8 cellular contexts compared by ENCODE assay signal in genomic region chr18:34492652-34493051, GRCh38.
DNase-seq lines count a peak whose midpoint lies in the region; ATAC-seq and TF ChIP-seq lines count a peak whose summit lies in the region.

No MANE protein-coding gene starts in this region.

- no peak overlapping the region for H2BK5ac ChIP-seq in mesendoderm (ENCODE audit: low read length)

- no peak overlapping the region for H2BK120ac ChIP-seq in mesendoderm (ENCODE audit: low read depth, low read length)

- intact Hi-C loops in A673 (cut with micrococcal nuclease; ENCODE audit: unreplicated experiment): no loop called here

- peaks cover 14% of the 10 kb centered on the region for H3K79me2 ChIP-seq in mesendoderm (ENCODE audit: control insufficient read depth, insufficient read depth, low read length)

- in situ Hi-C loops in astrocyte of the cerebellum (cut with HindIII; ENCODE audit: low sequenced_read_pairs): no loop called here

- H3K79me1 ChIP-seq in mesendoderm (ENCODE audit: low read length): no peaks in the 10 kb centered on the region

- H3K4ac ChIP-seq in mesendoderm (ENCODE audit: low read depth, low read length): no peak overlapping the region

- no peak overlapping the region for H2AK5ac ChIP-seq in mesendoderm (ENCODE audit: low read length)

- no TSS peak for BruUV-seq in A673 (replicated peaks; lab: Mats Ljungman, UMichigan)

- ATAC-seq in HG03439 (IDR thresholded peaks at IDR 0.05; ENCODE audit: unreplicated experiment) (no peak), GM19467 (IDR thresholded peaks at IDR 0.05; ENCODE audit: unreplicated experiment) (no peak), GM18873 (IDR thresholded peaks at IDR 0.05; ENCODE audit: low FRiP score, unreplicated experiment) (no peak)

- H3K27me3 ChIP-seq in A673 (replicated peaks; ENCODE audit: insufficient read depth, low read depth, low read length, poor library complexity): peaks cover 73% of the 10 kb centered on the region
- H3K27me3 ChIP-seq in mesendoderm (ENCODE audit: insufficient read depth, low read length, poor library complexity): no peaks in the 10 kb centered on the region

- no peak overlapping the region for H3K56ac ChIP-seq in mesendoderm (ENCODE audit: low read length)

- no peak overlapping the region for H4K8ac ChIP-seq in mesendoderm (ENCODE audit: low read depth, low read length)

- H3K9me3 ChIP-seq in A673 (ENCODE audit: low read depth, low read length, poor library complexity, severe bottlenecking): no peaks in the 10 kb centered on the region

- TF ChIP-seq CTCF in A673 (conservative IDR thresholded peaks at IDR 0.05; ENCODE audit: low read depth, low read length): no peak
- no peak for TF ChIP-seq CTCF in astrocyte of the cerebellum (IDR thresholded peaks at IDR 0.05; ENCODE audit: low read depth, low read length, missing control alignments)

- no peak overlapping the region for H3K18ac ChIP-seq in mesendoderm (ENCODE audit: low read length)

- H3K4me1 ChIP-seq in A673 (ENCODE audit: insufficient read depth, low read length, poor library complexity, severe bottlenecking): no peaks in the 10 kb centered on the region
- H3K4me1 ChIP-seq in mesendoderm (ENCODE audit: control insufficient read depth, low read depth, low read length): no peaks in the 10 kb centered on the region

- H2BK15ac ChIP-seq in mesendoderm (replicated peaks; ENCODE audit: low read depth): no peak overlapping the region

- H3K36me3 ChIP-seq in A673 (ENCODE audit: insufficient read depth, low read length, poor library complexity, severe bottlenecking) (no peaks in the 10 kb centered on the region), mesendoderm (ENCODE audit: control insufficient read depth, insufficient read depth, low read length) (no peaks in the 10 kb centered on the region)

- no peak overlapping the region for H3K23ac ChIP-seq in mesendoderm (ENCODE audit: low read length)

- H3K4me2 ChIP-seq in mesendoderm (ENCODE audit: low read length): no peak overlapping the region

- H3K27ac ChIP-seq in A673 (ENCODE audit: low read depth, low read length, poor library complexity, severe bottlenecking): no peak overlapping the region
- no peak overlapping the region for H3K27ac ChIP-seq in mesendoderm (ENCODE audit: low read depth, low read length)

- H4K5ac ChIP-seq in mesendoderm (ENCODE audit: low read length): no peak overlapping the region

- CTCF ChIA-PET in A673 (lab: Charles Lee): no interaction called here

- no peak overlapping the region for H3K9ac ChIP-seq in mesendoderm (ENCODE audit: low read length)

- DNase-seq in A673 (ENCODE audit: low spot score): peak; percentile 4
- DNase-seq in HuH-7 (ENCODE audit: low spot score): peak; percentile 48
- no peak for DNase-seq in astrocyte of the cerebellum (ENCODE audit: low read depth)
- DNase-seq in mesendoderm: peak; percentile 88
- DNase-seq in islet precursor cell: no peak

- peak overlapping the region; percentile 44 for H3K4me3 ChIP-seq in A673 (ENCODE audit: low read depth, low read length, poor library complexity, severe bottlenecking)
- peak overlapping the region; percentile 50 for H3K4me3 ChIP-seq in astrocyte of the cerebellum (ENCODE audit: low read depth, low read length)
- H3K4me3 ChIP-seq in mesendoderm (ENCODE audit: low read length): no peak overlapping the region

- POLR2A ChIA-PET in A673 (lab: Charles Lee; ENCODE audit: low non-redundant PET): no interaction called here

Comparison
In these comparisons a context has a peak if more than half of its experiments do, and no peak if none do; other contexts are left out.
1. DNase-seq: peak in A673 (single experiment), HuH-7 (single experiment) and mesendoderm (single experiment); none in astrocyte of the cerebellum (single experiment) and islet precursor cell (single experiment).